Comparison of ENCODE assay signal across 8 cellular contexts in the genomic region with DNA sequence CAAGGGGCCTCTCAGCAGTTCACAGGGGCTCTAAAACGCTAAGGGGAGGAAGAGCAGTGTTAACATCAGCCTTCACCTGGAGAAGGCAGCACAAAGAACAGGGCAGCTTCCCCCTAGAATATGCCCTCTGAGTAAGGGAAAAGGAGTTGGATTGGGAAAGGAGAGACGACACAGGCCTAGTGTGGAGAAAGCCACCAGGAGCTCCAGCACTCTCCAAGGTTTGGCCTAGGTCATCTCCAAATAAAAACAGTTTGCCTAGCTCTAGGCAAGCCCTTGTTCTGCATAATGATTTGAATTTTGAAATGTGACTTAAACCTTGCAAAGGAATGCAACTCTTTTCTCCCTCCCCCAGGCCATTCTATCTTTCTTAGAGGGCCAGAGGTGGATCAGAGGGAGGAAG.
A peak's percentile ranks its signal among the peaks of the same experiment; 100 is the strongest.
DNase-seq lines count a peak whose midpoint lies in the region; ATAC-seq and TF ChIP-seq lines count a peak whose summit lies in the region.

No MANE protein-coding gene starts in this region.

- H3K9me3 ChIP-seq in A673 (ENCODE audit: low read depth, low read length, poor library complexity, severe bottlenecking) = no peaks in the 10 kb centered on the region
- H3K9me3 ChIP-seq in KOPT-K1 (ENCODE audit: insufficient read depth, low read length, poor library complexity, severe bottlenecking) = no peaks in the 10 kb centered on the region
- H3K9me3 ChIP-seq in muscle layer of duodenum (ENCODE audit: control insufficient read depth in 1 of 2, low read length in 2 of 2) = no peaks in the 10 kb centered on the region

- H3K27ac ChIP-seq in A673 (ENCODE audit: low read depth, low read length, poor library complexity, severe bottlenecking) (peak overlapping the region; percentile 98), KOPT-K1 (ENCODE audit: low read depth, low read length, poor library complexity, severe bottlenecking) (peak overlapping the region; percentile 99), cingulate gyrus (ENCODE audit: low read depth, low read length) (peak overlapping the region; percentile 96), muscle layer of duodenum (ENCODE audit: low read length) (peak overlapping the region; percentile 84)

- H3K36me3 ChIP-seq in A673 (ENCODE audit: insufficient read depth, low read length, poor library complexity, severe bottlenecking) (no peaks in the 10 kb centered on the region), KOPT-K1 (ENCODE audit: insufficient read depth, low read length) (no peaks in the 10 kb centered on the region), muscle layer of duodenum (ENCODE audit: control insufficient read depth in 1 of 2, insufficient read depth in 2 of 2, low read length in 2 of 2) (no peaks in the 10 kb centered on the region)

- BruUV-seq in A673 (replicated peaks; lab: Mats Ljungman, UMichigan) = no TSS peak

- DNase-seq in A673 (ENCODE audit: low spot score) (no peak), SHP77 treated with DMSO at 0.1 percent for 48 hours (lab: John Stamatoyannopoulos, UW) (no peak), NCI-H1048 (lab: John Stamatoyannopoulos, UW) (no peak), A172 (ENCODE audit: low spot score) (no peak)

- POLR2A ChIA-PET in A673 (lab: Charles Lee; ENCODE audit: low non-redundant PET) = interaction anchor here (1.4 kb wide), 1 partner anchor 100 kb away, joined by 11 read pairs; a partner anchor contains a TSS

- H3K4me1 ChIP-seq in A673 (ENCODE audit: insufficient read depth, low read length, poor library complexity, severe bottlenecking) (peaks cover 71% of the 10 kb centered on the region), muscle layer of duodenum (ENCODE audit: control insufficient read depth in 1 of 2, insufficient read depth in 2 of 2, low read length in 2 of 2) (peaks cover 20 to 40% of the 10 kb centered on the region in 2 donors)

- intact Hi-C loops in A673 (cut with micrococcal nuclease; ENCODE audit: unreplicated experiment) = loop anchor here (1.0 to 5.0 kb wide), 7 partner anchors 64 to 426 kb away; a partner anchor contains a TSS

- no peak for ATAC-seq in HG03025 (IDR thresholded peaks at IDR 0.05; ENCODE audit: low FRiP score, unreplicated experiment)

- H3K4me3 ChIP-seq in A673 (ENCODE audit: low read depth, low read length, poor library complexity, severe bottlenecking) (no peak overlapping the region), muscle layer of duodenum (ENCODE audit: low read depth in 1 of 2, low read length in 2 of 2) (peak overlapping the region; percentile 62 to 66)

- CTCF ChIA-PET in A673 (lab: Charles Lee) = interaction anchor here (2.1 to 2.5 kb wide), 2 partner anchors 100 to 314 kb away, joined by 15 to 29 read pairs; a partner anchor contains a TSS

- no peaks in the 10 kb centered on the region for H3K27me3 ChIP-seq in A673 (replicated peaks; ENCODE audit: insufficient read depth, low read depth, low read length, poor library complexity)
- no peaks in the 10 kb centered on the region for H3K27me3 ChIP-seq in muscle layer of duodenum (ENCODE audit: low read depth, low read length)

- no peak for TF ChIP-seq CTCF in A673 (conservative IDR thresholded peaks at IDR 0.05; ENCODE audit: low read depth, low read length)
